In the genomic region with DNA sequence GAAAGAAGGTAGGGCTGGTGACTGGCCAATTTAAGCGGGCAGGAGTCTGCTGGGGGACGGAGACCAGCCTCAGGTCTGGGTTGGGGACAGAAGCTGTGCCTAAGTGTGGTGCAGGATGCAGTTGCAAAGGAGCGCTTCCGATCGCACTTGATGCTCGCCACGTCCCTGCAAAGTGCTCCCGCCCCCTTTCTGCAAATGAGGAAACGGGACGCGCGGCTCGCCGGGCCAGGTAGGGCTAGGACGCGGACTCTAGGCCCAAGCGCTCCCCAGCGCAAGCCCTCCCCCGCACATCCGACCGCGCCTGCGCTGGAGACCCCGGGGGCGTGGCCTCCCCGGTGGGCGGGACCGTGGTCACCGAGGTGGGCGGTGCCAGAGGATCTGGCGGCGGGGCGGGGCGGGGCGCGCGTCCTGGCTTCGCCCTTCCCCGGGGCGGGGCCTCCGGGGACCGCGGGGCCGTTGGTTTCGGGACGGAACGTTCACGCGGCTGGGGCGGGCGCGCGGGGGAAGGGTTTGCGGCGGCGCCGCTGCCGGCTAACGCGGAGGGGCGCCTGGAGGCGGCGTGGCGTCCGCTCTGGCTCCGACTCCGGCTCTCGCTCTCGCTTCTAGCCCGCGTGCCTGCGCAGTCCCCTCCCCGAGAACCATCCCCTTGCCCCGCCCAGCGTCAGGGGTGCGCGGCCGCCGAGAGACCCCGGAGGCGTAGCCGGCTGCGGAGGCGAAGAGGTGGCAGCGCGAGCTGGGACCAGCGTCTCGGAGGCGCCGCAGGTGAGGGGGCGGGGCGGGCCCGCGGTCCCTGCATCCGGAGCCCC, we compare ENCODE assay signal across 8 cellular contexts. TPM values are rescaled to one million over a fixed set of nuclear protein-coding genes. Genes with fewer than 3 reads are reported as not detected.
A peak's percentile ranks its signal among the peaks of the same experiment; 100 is the strongest.
DNase-seq lines count a peak whose midpoint lies in the region; ATAC-seq, FAIRE-seq and TF ChIP-seq lines count a peak whose summit lies in the region.

FAM118A (plus strand) TSS at position 513 of the 806 bp plus-strand sequence. CDS start 12,446 bp downstream, outside the sequence.

- H3K9ac ChIP-seq in H1 (replicated peaks in 1 of 4; ENCODE audit: extremely low read depth in 1 of 4, low read depth in 3 of 4, low read length in 3 of 4) (peak within 1 kb of the TSS; percentile 9 to 82 (median 52); a peak in 6 of 7 replicates), mesendoderm (ENCODE audit: low read length) (peak within 1 kb of the TSS; percentile 58)

- H3K79me2 ChIP-seq in H1 (ENCODE audit: control insufficient read depth in 1 of 2, insufficient read depth in 2 of 2, low read length in 2 of 2) = peaks cover 0 to 23% of the 10 kb centered on the region in 2 experiments; a peak in 1 of 4 replicates
- peaks cover 11% of the 10 kb centered on the region for H3K79me2 ChIP-seq in mesendoderm (ENCODE audit: control insufficient read depth, insufficient read depth, low read length)

- H3K18ac ChIP-seq in H1 (ENCODE audit: extremely low read depth, low read length) (peak within 1 kb of the TSS; percentile 62), mesendoderm (ENCODE audit: low read length) (peak within 1 kb of the TSS; percentile 77)

- CTCF ChIA-PET in activated CD8-positive, alpha-beta memory T cell treated with anti-CD3 and anti-CD28 coated beads, Interleukin-2, amount 10 ng/mL, durations not matched to agents 7 days and 5 days (lab: Charles Lee) = interaction anchor here (1.9 kb wide), 2 partner anchors 9 to 104 kb away, joined by 5 to 6 read pairs; partner anchors contain the start of genes RIBC2 and SMC1B
- CTCF ChIA-PET in H1 (lab: Charles Lee; ENCODE audit: partially characterized antibody) = interaction anchor here (0.9 to 3.3 kb wide), 2 partner anchors 11 to 13 kb away, joined by 4 to 14 read pairs; no protein-coding TSS in a partner anchor

- 1% methylated on average over 24 of the region's 95 CpGs; no CpG with 5 or more reads in 1 of the 2 experiments for WGBS in H1 (ENCODE audit: extremely low coverage in 1 of 2, insufficient coverage in 1 of 2, insufficient read length in 1 of 2, insufficient replicate concordance in 2 of 2, low coverage in 1 of 2, low lambda C conversion rate in 2 of 2, missing lambda C conversion rate in 1 of 2), 2 experiments
- no CpG with 5 or more reads among the region's 95 CpGs for WGBS in mesendoderm (ENCODE audit: extremely low coverage, insufficient coverage, low lambda C conversion rate)

- H2AFZ ChIP-seq in H1 (ENCODE audit: low read length) = peak within 1 kb of the TSS; percentile 93

- H2BK12ac ChIP-seq in H1 (ENCODE audit: low read depth, low read length) = peak within 1 kb of the TSS; percentile 81

- H2BK5ac ChIP-seq in H1 (ENCODE audit: low read depth, low read length) = peak within 1 kb of the TSS; percentile 88; the same call in 1 of the 2 replicates
- H2BK5ac ChIP-seq in mesendoderm (ENCODE audit: low read length) = peak within 1 kb of the TSS; percentile 23

- peak in 1 of 2 experiments; percentile 0; a peak in 1 of 4 replicates for TF ChIP-seq RAD21 in H1 (IDR thresholded peaks at IDR 0.05 in 1 of 2, conservative IDR thresholded peaks at IDR 0.05 in 1 of 2; ENCODE audit: low read depth in 2 of 2, low read length in 2 of 2)

- peak within 1 kb of the TSS; percentile 90 for H3K27ac Mint-ChIP-seq in activated CD8-positive, alpha-beta memory T cell treated with anti-CD3 and anti-CD28 coated beads, Interleukin-2, amount 10 ng/mL, durations not matched to agents 7 days and 5 days

- peak within 1 kb of the TSS; percentile 75 for H4K91ac ChIP-seq in H1 (replicated peaks; ENCODE audit: insufficient read length, low read length)

- DNase-seq in COR-L47 (lab: John Stamatoyannopoulos, UW) (peak; percentile 86), HT1080 (ENCODE audit: low read depth) (peak; percentile 77), NOMO-1 (lab: John Stamatoyannopoulos, UW; ENCODE audit: unreplicated experiment in 2 of 2) (peak; percentile 96 to 98), H1 (ENCODE audit: low read depth in 1 of 2, low spot score in 2 of 2) (peak; percentile 83 to 100), mesendoderm (peak; percentile 96)
- DNase-seq in activated CD8-positive, alpha-beta memory T cell treated with anti-CD3 and anti-CD28 coated beads, Interleukin-2, amount 10 ng/mL, durations not matched to agents 7 days and 5 days = peak; percentile 96
- DNase-seq in stimulated activated CD8-positive, alpha-beta memory T cell treated with anti-CD3 and anti-CD28 coated beads, Interleukin-12 subunit alpha, Interleukin-12 subunit beta, amount 100 ng/mL, for 4 hours (ENCODE audit: low read depth) = peak; percentile 98

- H2BK120ac ChIP-seq in H1 (replicated peaks; ENCODE audit: low read depth, low read length) (peak within 1 kb of the TSS; percentile 58), mesendoderm (ENCODE audit: low read depth, low read length) (no peak within 1 kb of the TSS)

- H2AK5ac ChIP-seq in H1 (ENCODE audit: low read depth, low read length) (no peak within 1 kb of the TSS), mesendoderm (ENCODE audit: low read length) (no peak within 1 kb of the TSS)

- H3K23me2 ChIP-seq in H1 (ENCODE audit: low read depth, low read length) = peaks cover 3% of the 10 kb centered on the region; the same call in 1 of the 2 replicates

- H4K5ac ChIP-seq in H1 (ENCODE audit: insufficient read length, low read depth, low read length) (peak within 1 kb of the TSS; percentile 87), mesendoderm (ENCODE audit: low read length) (no peak within 1 kb of the TSS)

- TF ChIP-seq EP300 in H1 (IDR thresholded peaks at IDR 0.05; ENCODE audit: borderline replicate concordance in 1 of 2, low read depth in 2 of 2, low read length in 2 of 2) = peak in 1 of 2 experiments; percentile 62; a peak in 1 of 3 replicates

- peak within 1 kb of the TSS; percentile 86; the same call in 1 of the 2 replicates for H2BK20ac ChIP-seq in H1 (ENCODE audit: low read length)

- H3K9me3 ChIP-seq in H1 (ENCODE audit: insufficient read depth in 2 of 2, low read depth in 1 of 2, low read length in 1 of 2) = no peaks in the 10 kb centered on the region

- H3K36me3 Mint-ChIP-seq in activated CD8-positive, alpha-beta memory T cell treated with anti-CD3 and anti-CD28 coated beads, Interleukin-2, amount 10 ng/mL, durations not matched to agents 7 days and 5 days = peaks cover 12% of the 10 kb centered on the region

- H4K8ac ChIP-seq in H1 (ENCODE audit: extremely low read depth, insufficient read depth, low read length) (peak within 1 kb of the TSS; percentile 58), mesendoderm (ENCODE audit: low read depth, low read length) (no peak within 1 kb of the TSS)

- H3K27me3 Mint-ChIP-seq in activated CD8-positive, alpha-beta memory T cell treated with anti-CD3 and anti-CD28 coated beads, Interleukin-2, amount 10 ng/mL, durations not matched to agents 7 days and 5 days = no peaks in the 10 kb centered on the region

- H3K4me1 Mint-ChIP-seq in activated CD8-positive, alpha-beta memory T cell treated with anti-CD3 and anti-CD28 coated beads, Interleukin-2, amount 10 ng/mL, durations not matched to agents 7 days and 5 days = peaks cover 33% of the 10 kb centered on the region

- H3K14ac ChIP-seq in H1 (ENCODE audit: insufficient read length) = no peak within 1 kb of the TSS

- peak within 1 kb of the TSS; percentile 42 for H3K4ac ChIP-seq in H1 (replicated peaks; ENCODE audit: insufficient read length, low read depth, low read length)
- peak within 1 kb of the TSS; percentile 93 for H3K4ac ChIP-seq in mesendoderm (ENCODE audit: low read depth, low read length)

- H3K4me2 ChIP-seq in H1 (ENCODE audit: insufficient read depth in 1 of 2, low read depth in 2 of 2, low read length in 2 of 2) (peak within 1 kb of the TSS; percentile 72 to 93), mesendoderm (ENCODE audit: low read length) (peak within 1 kb of the TSS; percentile 32)

- no peaks in the 10 kb centered on the region for H3K36me3 ChIP-seq in H1 (ENCODE audit: control insufficient read depth in 2 of 4, insufficient read depth in 4 of 4, low read length in 3 of 4)
- no peaks in the 10 kb centered on the region for H3K36me3 ChIP-seq in mesendoderm (ENCODE audit: control insufficient read depth, insufficient read depth, low read length)

- H3K27me3 ChIP-seq in H1 (replicated peaks in 1 of 4; ENCODE audit: control insufficient read depth in 3 of 4, extremely low read depth in 1 of 4, insufficient read depth in 3 of 4, low read length in 3 of 4) = peaks cover 0 to 4% (median 0%) of the 10 kb centered on the region in 4 experiments; a peak in 2 of 7 replicates
- no peaks in the 10 kb centered on the region for H3K27me3 ChIP-seq in mesendoderm (ENCODE audit: insufficient read depth, low read length, poor library complexity)

- FAIRE-seq in H1 (lab: Jason Lieb, UNC) = no peak

- H3K4me1 ChIP-seq in H1 (replicated peaks in 1 of 4; ENCODE audit: control insufficient read depth in 3 of 4, insufficient read depth in 4 of 4, low read length in 3 of 4) (peaks cover 0 to 10% (median 7%) of the 10 kb centered on the region in 4 experiments; a peak in 5 of 7 replicates), mesendoderm (ENCODE audit: control insufficient read depth, low read depth, low read length) (peaks cover 13% of the 10 kb centered on the region)

- H3K4me3 ChIP-seq in H1 (ENCODE audit: extremely low read depth in 1 of 4, insufficient read depth in 2 of 4, low read depth in 3 of 4, low read length in 4 of 4) = peak within 1 kb of the TSS; percentile 63 to 88 (median 68)
- peak within 1 kb of the TSS; percentile 45 for H3K4me3 ChIP-seq in mesendoderm (ENCODE audit: low read length)

- peak; percentile 72 to 81 for TF ChIP-seq POLR2A in H1 (IDR thresholded peaks at IDR 0.05; ENCODE audit: control extremely low read depth in 1 of 2, low read depth in 2 of 2, low read length in 2 of 2)

- peak; percentile 71 for ATAC-seq in GM21360 (IDR thresholded peaks at IDR 0.05; ENCODE audit: unreplicated experiment)
- peak; percentile 87 for ATAC-seq in activated CD8-positive, alpha-beta memory T cell treated with anti-CD3 and anti-CD28 coated beads, Interleukin-2, amount 10 ng/mL, durations not matched to agents 7 days and 5 days

- H3K27ac ChIP-seq in H1 (ENCODE audit: low read depth, low read length) (peak within 1 kb of the TSS; percentile 54; the same call in 1 of the 2 replicates), mesendoderm (ENCODE audit: low read depth, low read length) (peak within 1 kb of the TSS; percentile 86)

- H4K20me1 ChIP-seq in H1 (replicated peaks in 1 of 2; ENCODE audit: control insufficient read depth in 1 of 2, insufficient read depth in 2 of 2, low read length in 2 of 2) = peaks cover 0 to 10% of the 10 kb centered on the region in 2 experiments

- H3K79me1 ChIP-seq in H1 (ENCODE audit: low read depth, low read length) = peaks cover 4% of the 10 kb centered on the region; the same call in 1 of the 2 replicates
- H3K79me1 ChIP-seq in mesendoderm (ENCODE audit: low read length) = peaks cover 17% of the 10 kb centered on the region

- no peaks in the 10 kb centered on the region for H3K9me3 Mint-ChIP-seq in activated CD8-positive, alpha-beta memory T cell treated with anti-CD3 and anti-CD28 coated beads, Interleukin-2, amount 10 ng/mL, durations not matched to agents 7 days and 5 days (ENCODE audit: low read depth)

- H3K23ac ChIP-seq in H1 (ENCODE audit: insufficient read length) (no peak within 1 kb of the TSS), mesendoderm (ENCODE audit: low read length) (peak within 1 kb of the TSS; percentile 26)

- H3K56ac ChIP-seq in H1 (replicated peaks; ENCODE audit: insufficient read length, low read depth, low read length) (peak within 1 kb of the TSS; percentile 60), mesendoderm (ENCODE audit: low read length) (peak within 1 kb of the TSS; percentile 91)

- no peak; a peak in 1 of 4 replicates for TF ChIP-seq CTCF in H1 (IDR thresholded peaks at IDR 0.05; ENCODE audit: control extremely low read depth in 1 of 3, insufficient read depth in 1 of 3, low read depth in 1 of 3, low read length in 3 of 3)

- H3K4me3 Mint-ChIP-seq in activated CD8-positive, alpha-beta memory T cell treated with anti-CD3 and anti-CD28 coated beads, Interleukin-2, amount 10 ng/mL, durations not matched to agents 7 days and 5 days = peak within 1 kb of the TSS; percentile 81

- H2BK15ac ChIP-seq in H1 (ENCODE audit: low read length) (0 out of 2 replicates have a peak within 1 kb of the TSS, but pooled peaks have one; percentile 46), mesendoderm (replicated peaks; ENCODE audit: low read depth) (no peak within 1 kb of the TSS)

- POLR2A ChIA-PET in H1 (lab: Charles Lee; ENCODE audit: partially characterized antibody) = interaction anchor here (1.1 to 2.5 kb wide), 6 partner anchors 8 to 195 kb away, joined by 3 to 13 read pairs (median 4); no protein-coding TSS in a partner anchor

RNA-seq across cellular contexts. Expression of gene FAM118A, which starts in this region (rescaled TPM):
- 19.2 and 20.0 TPM in 2 replicates for total RNA-seq in HT1080 (2014; rRNA removed; shearing (Covaris generic))
- 10.9 TPM in 2 replicates for polyA plus RNA-seq in HT1080 (2015; cell fraction: cytosol; rRNA removed)
- 160 and 218 TPM in 2 replicates for polyA plus RNA-seq in HT1080 (2015; cell fraction: nucleus; rRNA removed)
- 10 to 100 TPM; 58.8 to 75.0 TPM for total RNA-seq in activated CD8-positive, alpha-beta memory T cell treated with anti-CD3 and anti-CD28 coated beads, Interleukin-2, amount 10 ng/mL, durations not matched to agents 7 days and 5 days
- total RNA-seq in H1 (2021; fragmentation: NEBNext Ultra II Directional; extraction: Animal tissue kit (Norgen Biotek cat#: 25700)) = 18.6 and 21.1 TPM in 2 replicates
- polyA plus RNA-seq in H1 (2011; rRNA removed) = 8.5 and 13.9 TPM in 2 replicates
- polyA plus RNA-seq in H1 (2011; cell fraction: cytosol; rRNA removed) = 17.4 TPM
- polyA plus RNA-seq in H1 (2011; cell fraction: nucleus; rRNA removed) = 24.8 TPM
- polyA plus RNA-seq in H1 (2012, experiment 1 of 2) = 16.7 to 22.0 TPM (median 17.2 TPM) in 4 replicates
- 3.2 TPM for polyA plus RNA-seq in H1 (2012, experiment 2 of 2)
- 11.9 TPM for polyA plus RNA-seq in H1 (2013, experiment 1 of 2)
- 10.8 TPM for polyA plus RNA-seq in H1 (2013, experiment 2 of 2)
- 13.2 and 19.9 TPM in 2 replicates for polyA minus RNA-seq in H1 (2011; rRNA and poly(A)+ RNA removed)
- 13.9 TPM for polyA minus RNA-seq in H1 (2011; cell fraction: cytosol; rRNA and poly(A)+ RNA removed)
- polyA minus RNA-seq in H1 (2011; cell fraction: nucleus; rRNA and poly(A)+ RNA removed) = 16.4 TPM
- 12.1 TPM for polyA plus RNA-seq in mesendoderm (2013, experiment 1 of 2)
- polyA plus RNA-seq in mesendoderm (2013, experiment 2 of 2) = 11.1 TPM

Comparison
In these comparisons a context has a peak if more than half of its experiments do, and no peak if none do; other contexts are left out.
1. Peak in every context shown above with its lines: DNase-seq, ATAC-seq, H3K4me3 ChIP-seq and H3K27ac ChIP-seq.